In the genomic region with DNA sequence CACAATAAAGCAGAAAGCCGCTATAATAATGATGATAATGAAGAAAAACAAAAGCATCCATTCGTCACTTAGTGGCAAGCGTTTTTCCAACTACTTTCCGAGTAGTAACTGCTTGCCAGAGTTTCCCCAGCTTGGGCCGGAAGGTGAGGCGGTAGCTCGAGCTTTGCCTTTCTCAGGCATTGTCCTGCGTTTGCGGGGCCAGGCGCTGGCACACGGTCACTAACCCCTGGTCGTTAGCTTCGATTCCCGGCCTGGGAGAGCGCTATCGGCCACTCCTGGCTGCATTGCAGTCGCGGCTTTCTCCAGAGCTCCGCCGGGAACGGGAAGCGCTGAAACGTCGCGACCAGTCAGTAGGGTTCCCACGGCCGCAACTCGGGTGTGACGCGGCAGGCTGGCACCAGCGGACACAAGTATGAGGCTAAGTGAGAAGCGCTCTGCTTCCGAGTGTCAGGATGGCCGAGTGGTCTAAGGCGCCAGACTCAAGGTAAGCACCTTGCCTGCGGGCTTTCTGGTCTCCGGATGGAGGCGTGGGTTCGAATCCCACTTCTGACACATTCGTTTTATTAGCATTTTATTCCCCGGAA, we compare ENCODE assay signal across 1 cellular context.
TF ChIP-seq lines count a peak whose summit lies in the region.

No MANE protein-coding gene starts in this region.

TF ChIP-seq in A549, 52 proteins besides CTCF, POLR2A, EP300 and RAD21:
- TF ChIP-seq CEBPB (IDR thresholded peaks at IDR 0.05) (no peak), BHLHE40 (IDR thresholded peaks at IDR 0.05; ENCODE audit: low read depth, low read length) (no peak), FOSB (CRISPR knock-in tag; IDR thresholded peaks at IDR 0.05) (no peak), CHD2 (IDR thresholded peaks at IDR 0.05; ENCODE audit: low read length, partially characterized antibody) (peak; percentile 51), SREBF2 (IDR thresholded peaks at IDR 0.05) (peak; percentile 91), RFX5 (IDR thresholded peaks at IDR 0.05) (no peak), KDM5A (IDR thresholded peaks at IDR 0.05) (no peak), ZNF302 (CRISPR knock-in tag; IDR thresholded peaks at IDR 0.05) (no peak), NR3C1 (IDR thresholded peaks at IDR 0.05) (no peak), NPAS2 (CRISPR knock-in tag; IDR thresholded peaks at IDR 0.05; ENCODE audit: borderline replicate concordance) (no peak), ZSCAN20 (CRISPR knock-in tag; IDR thresholded peaks at IDR 0.05) (no peak), KDM1A (IDR thresholded peaks at IDR 0.05; ENCODE audit: low read depth) (no peak), MAFK (IDR thresholded peaks at IDR 0.05; ENCODE audit: partially characterized antibody) (no peak), NFE2L2 (conservative IDR thresholded peaks at IDR 0.05; ENCODE audit: low read length) (no peak), HOXB13 (CRISPR knock-in tag; IDR thresholded peaks at IDR 0.05; ENCODE audit: low read depth) (no peak), ZC3H11A (IDR thresholded peaks at IDR 0.05) (no peak), PHF8 (IDR thresholded peaks at IDR 0.05; ENCODE audit: borderline replicate concordance, low read depth) (peak; percentile 79; the same call in 1 of the 2 replicates), HEYL (CRISPR knock-in tag; IDR thresholded peaks at IDR 0.05) (no peak), MYC (IDR thresholded peaks at IDR 0.05; ENCODE audit: borderline replicate concordance, low read length) (no peak), GATA3 (IDR thresholded peaks at IDR 0.05; ENCODE audit: borderline replicate concordance) (peak; percentile 36; the same call in 1 of the 2 replicates), CHD4 (IDR thresholded peaks at IDR 0.05; ENCODE audit: borderline replicate concordance) (no peak), CBX2 (IDR thresholded peaks at IDR 0.05; ENCODE audit: borderline replicate concordance, low read depth) (no peak), SMC3 (IDR thresholded peaks at IDR 0.05) (no peak; the same call in 2 of the 3 replicates), JUNB (IDR thresholded peaks at IDR 0.05) (no peak), FOSL2 (IDR thresholded peaks at IDR 0.05) (0 out of 2 replicates have a peak, but pooled peaks have one; percentile 6), FOSL2 (CRISPR knock-in tag; IDR thresholded peaks at IDR 0.05) (no peak; the same call in 1 of the 2 replicates), EHF (CRISPR knock-in tag; IDR thresholded peaks at IDR 0.05) (no peak), POLR2AphosphoS2 (conservative IDR thresholded peaks at IDR 0.05; ENCODE audit: low read length) (no peak), RCOR1 (IDR thresholded peaks at IDR 0.05; ENCODE audit: low read depth, low read length) (no peak), FOXS1 (CRISPR knock-in tag; IDR thresholded peaks at IDR 0.05) (no peak), RARB (CRISPR knock-in tag; IDR thresholded peaks at IDR 0.05) (no peak), JUN (IDR thresholded peaks at IDR 0.05) (no peak; a peak in 2 of 5 replicates), TFCP2L1 (CRISPR knock-in tag; IDR thresholded peaks at IDR 0.05) (no peak), TP53 (CRISPR knock-in tag; IDR thresholded peaks at IDR 0.05) (peak; percentile 16; the same call in 1 of the 2 replicates), EHMT2 (IDR thresholded peaks at IDR 0.05; ENCODE audit: low read depth) (no peak), HOXB5 (CRISPR knock-in tag; IDR thresholded peaks at IDR 0.05) (no peak), RNF2 (IDR thresholded peaks at IDR 0.05; ENCODE audit: borderline replicate concordance, low read depth) (no peak)
- TF ChIP-seq, protein P1, sequence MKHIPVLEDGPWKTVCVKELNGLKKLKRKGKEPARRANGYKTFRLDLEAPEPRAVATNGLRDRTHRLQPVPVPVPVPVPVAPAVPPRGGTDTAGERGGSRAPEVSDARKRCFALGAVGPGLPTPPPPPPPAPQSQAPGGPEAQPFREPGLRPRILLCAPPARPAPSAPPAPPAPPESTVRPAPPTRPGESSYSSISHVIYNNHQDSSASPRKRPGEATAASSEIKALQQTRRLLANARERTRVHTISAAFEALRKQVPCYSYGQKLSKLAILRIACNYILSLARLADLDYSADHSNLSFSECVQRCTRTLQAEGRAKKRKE (CRISPR knock-in tag; IDR thresholded peaks at IDR 0.05; ENCODE audit: low read depth) = no peak
- TF ChIP-seq, protein P2, sequence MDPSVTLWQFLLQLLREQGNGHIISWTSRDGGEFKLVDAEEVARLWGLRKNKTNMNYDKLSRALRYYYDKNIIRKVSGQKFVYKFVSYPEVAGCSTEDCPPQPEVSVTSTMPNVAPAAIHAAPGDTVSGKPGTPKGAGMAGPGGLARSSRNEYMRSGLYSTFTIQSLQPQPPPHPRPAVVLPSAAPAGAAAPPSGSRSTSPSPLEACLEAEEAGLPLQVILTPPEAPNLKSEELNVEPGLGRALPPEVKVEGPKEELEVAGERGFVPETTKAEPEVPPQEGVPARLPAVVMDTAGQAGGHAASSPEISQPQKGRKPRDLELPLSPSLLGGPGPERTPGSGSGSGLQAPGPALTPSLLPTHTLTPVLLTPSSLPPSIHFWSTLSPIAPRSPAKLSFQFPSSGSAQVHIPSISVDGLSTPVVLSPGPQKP (IDR thresholded peaks at IDR 0.05; ENCODE audit: low read depth, low read length) = no peak
- TF ChIP-seq, protein P3, sequence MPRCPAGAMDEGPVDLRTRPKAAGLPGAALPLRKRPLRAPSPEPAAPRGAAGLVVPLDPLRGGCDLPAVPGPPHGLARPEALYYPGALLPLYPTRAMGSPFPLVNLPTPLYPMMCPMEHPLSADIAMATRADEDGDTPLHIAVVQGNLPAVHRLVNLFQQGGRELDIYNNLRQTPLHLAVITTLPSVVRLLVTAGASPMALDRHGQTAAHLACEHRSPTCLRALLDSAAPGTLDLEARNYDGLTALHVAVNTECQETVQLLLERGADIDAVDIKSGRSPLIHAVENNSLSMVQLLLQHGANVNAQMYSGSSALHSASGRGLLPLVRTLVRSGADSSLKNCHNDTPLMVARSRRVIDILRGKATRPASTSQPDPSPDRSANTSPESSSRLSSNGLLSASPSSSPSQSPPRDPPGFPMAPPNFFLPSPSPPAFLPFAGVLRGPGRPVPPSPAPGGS (IDR thresholded peaks at IDR 0.05) = no peak
- TF ChIP-seq, protein P4, sequence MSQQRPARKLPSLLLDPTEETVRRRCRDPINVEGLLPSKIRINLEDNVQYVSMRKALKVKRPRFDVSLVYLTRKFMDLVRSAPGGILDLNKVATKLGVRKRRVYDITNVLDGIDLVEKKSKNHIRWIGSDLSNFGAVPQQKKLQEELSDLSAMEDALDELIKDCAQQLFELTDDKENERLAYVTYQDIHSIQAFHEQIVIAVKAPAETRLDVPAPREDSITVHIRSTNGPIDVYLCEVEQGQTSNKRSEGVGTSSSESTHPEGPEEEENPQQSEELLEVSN (IDR thresholded peaks at IDR 0.05; ENCODE audit: borderline replicate concordance, low read depth) = 0 out of 2 replicates have a peak, but pooled peaks have one; percentile 32
- TF ChIP-seq, protein P5, sequence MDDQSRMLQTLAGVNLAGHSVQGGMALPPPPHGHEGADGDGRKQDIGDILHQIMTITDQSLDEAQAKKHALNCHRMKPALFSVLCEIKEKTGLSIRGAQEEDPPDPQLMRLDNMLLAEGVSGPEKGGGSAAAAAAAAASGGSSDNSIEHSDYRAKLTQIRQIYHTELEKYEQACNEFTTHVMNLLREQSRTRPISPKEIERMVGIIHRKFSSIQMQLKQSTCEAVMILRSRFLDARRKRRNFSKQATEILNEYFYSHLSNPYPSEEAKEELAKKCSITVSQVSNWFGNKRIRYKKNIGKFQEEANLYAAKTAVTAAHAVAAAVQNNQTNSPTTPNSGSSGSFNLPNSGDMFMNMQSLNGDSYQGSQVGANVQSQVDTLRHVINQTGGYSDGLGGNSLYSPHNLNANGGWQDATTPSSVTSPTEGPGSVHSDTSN (IDR thresholded peaks at IDR 0.05) = no peak
- TF ChIP-seq, protein P6, sequence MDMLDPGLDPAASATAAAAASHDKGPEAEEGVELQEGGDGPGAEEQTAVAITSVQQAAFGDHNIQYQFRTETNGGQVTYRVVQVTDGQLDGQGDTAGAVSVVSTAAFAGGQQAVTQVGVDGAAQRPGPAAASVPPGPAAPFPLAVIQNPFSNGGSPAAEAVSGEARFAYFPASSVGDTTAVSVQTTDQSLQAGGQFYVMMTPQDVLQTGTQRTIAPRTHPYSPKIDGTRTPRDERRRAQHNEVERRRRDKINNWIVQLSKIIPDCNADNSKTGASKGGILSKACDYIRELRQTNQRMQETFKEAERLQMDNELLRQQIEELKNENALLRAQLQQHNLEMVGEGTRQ (IDR thresholded peaks at IDR 0.05) = 0 out of 2 replicates have a peak, but pooled peaks have one; percentile 2
- TF ChIP-seq, protein P7, sequence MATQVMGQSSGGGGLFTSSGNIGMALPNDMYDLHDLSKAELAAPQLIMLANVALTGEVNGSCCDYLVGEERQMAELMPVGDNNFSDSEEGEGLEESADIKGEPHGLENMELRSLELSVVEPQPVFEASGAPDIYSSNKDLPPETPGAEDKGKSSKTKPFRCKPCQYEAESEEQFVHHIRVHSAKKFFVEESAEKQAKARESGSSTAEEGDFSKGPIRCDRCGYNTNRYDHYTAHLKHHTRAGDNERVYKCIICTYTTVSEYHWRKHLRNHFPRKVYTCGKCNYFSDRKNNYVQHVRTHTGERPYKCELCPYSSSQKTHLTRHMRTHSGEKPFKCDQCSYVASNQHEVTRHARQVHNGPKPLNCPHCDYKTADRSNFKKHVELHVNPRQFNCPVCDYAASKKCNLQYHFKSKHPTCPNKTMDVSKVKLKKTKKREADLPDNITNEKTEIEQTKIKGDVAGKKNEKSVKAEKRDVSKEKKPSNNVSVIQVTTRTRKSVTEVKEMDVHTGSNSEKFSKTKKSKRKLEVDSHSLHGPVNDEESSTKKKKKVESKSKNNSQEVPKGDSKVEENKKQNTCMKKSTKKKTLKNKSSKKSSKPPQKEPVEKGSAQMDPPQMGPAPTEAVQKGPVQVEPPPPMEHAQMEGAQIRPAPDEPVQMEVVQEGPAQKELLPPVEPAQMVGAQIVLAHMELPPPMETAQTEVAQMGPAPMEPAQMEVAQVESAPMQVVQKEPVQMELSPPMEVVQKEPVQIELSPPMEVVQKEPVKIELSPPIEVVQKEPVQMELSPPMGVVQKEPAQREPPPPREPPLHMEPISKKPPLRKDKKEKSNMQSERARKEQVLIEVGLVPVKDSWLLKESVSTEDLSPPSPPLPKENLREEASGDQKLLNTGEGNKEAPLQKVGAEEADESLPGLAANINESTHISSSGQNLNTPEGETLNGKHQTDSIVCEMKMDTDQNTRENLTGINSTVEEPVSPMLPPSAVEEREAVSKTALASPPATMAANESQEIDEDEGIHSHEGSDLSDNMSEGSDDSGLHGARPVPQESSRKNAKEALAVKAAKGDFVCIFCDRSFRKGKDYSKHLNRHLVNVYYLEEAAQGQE (IDR thresholded peaks at IDR 0.05) = peak; percentile 68
- TF ChIP-seq, protein P8, sequence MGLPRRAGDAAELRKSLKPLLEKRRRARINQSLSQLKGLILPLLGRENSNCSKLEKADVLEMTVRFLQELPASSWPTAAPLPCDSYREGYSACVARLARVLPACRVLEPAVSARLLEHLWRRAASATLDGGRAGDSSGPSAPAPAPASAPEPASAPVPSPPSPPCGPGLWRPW (IDR thresholded peaks at IDR 0.05) = no peak
- TF ChIP-seq, protein P9, sequence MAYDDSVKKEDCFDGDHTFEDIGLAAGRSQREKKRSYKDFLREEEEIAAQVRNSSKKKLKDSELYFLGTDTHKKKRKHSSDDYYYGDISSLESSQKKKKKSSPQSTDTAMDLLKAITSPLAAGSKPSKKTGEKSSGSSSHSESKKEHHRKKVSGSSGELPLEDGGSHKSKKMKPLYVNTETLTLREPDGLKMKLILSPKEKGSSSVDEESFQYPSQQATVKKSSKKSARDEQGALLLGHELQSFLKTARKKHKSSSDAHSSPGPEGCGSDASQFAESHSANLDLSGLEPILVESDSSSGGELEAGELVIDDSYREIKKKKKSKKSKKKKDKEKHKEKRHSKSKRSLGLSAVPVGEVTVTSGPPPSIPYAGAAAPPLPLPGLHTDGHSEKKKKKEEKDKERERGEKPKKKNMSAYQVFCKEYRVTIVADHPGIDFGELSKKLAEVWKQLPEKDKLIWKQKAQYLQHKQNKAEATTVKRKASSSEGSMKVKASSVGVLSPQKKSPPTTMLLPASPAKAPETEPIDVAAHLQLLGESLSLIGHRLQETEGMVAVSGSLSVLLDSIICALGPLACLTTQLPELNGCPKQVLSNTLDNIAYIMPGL (CRISPR knock-in tag; IDR thresholded peaks at IDR 0.05; ENCODE audit: borderline replicate concordance) = peak; percentile 92
- TF ChIP-seq, protein P10, sequence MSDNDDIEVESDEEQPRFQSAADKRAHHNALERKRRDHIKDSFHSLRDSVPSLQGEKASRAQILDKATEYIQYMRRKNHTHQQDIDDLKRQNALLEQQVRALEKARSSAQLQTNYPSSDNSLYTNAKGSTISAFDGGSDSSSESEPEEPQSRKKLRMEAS (IDR thresholded peaks at IDR 0.05) = peak; percentile 69
TF ChIP-seq in A549: peak in this region for 11.
